ENCODE assay signal across 16 cellular contexts in genomic region chr18:37502601-37503000, GRCh38.
DNase-seq lines count a peak whose midpoint lies in the region; ATAC-seq, FAIRE-seq and TF ChIP-seq lines count a peak whose summit lies in the region.
"Had no signal": no experiment of that assay in that cellular context is flagged by ENCODE, and none has a peak within 500 bp of the region (broad histone marks: within the 10 kb centered on the region; RNA-seq: fewer than 3 reads in every experiment).

No MANE protein-coding gene starts in this region.

- H3K14ac ChIP-seq in H1 (ENCODE audit: insufficient read length): no peak overlapping the region
- no peak overlapping the region for H3K14ac ChIP-seq in neuronal stem cell (ENCODE audit: low read length)

- POLR2A ChIA-PET in H1 (lab: Charles Lee; ENCODE audit: partially characterized antibody): interaction anchor here (0.5 to 1.2 kb wide), 4 partner anchors 8 to 232 kb away, joined by 3 to 6 read pairs (median 4); no protein-coding TSS in a partner anchor

- H4K8ac ChIP-seq in H1 (ENCODE audit: extremely low read depth, insufficient read depth, low read length): no peak overlapping the region
- no peak overlapping the region for H4K8ac ChIP-seq in neuronal stem cell (ENCODE audit: low read depth, low read length)

- H3K23ac ChIP-seq in H1 (ENCODE audit: insufficient read length) (no peak overlapping the region), neuronal stem cell (ENCODE audit: low read depth, low read length, poor library complexity) (no peak overlapping the region)

- H3K36me3 ChIP-seq in H7 (replicated peaks; ENCODE audit: control insufficient read depth, insufficient read depth, low read length) (no peaks in the 10 kb centered on the region), H1 (ENCODE audit: control insufficient read depth in 2 of 4, insufficient read depth in 4 of 4, low read length in 3 of 4) (no peaks in the 10 kb centered on the region), neuronal stem cell (replicated peaks in 1 of 2; ENCODE audit: control insufficient read depth in 2 of 2, insufficient read depth in 2 of 2, low read length in 2 of 2) (no peaks in the 10 kb centered on the region)
- H3K36me3 ChIP-seq: BLaER1 treated with 17β-estradiol and CSF1 and Interleukin-3, amounts not matched to agents 10 nM and 100 nM had no signal

- H2BK15ac ChIP-seq in H1 (ENCODE audit: low read length) (no peak overlapping the region; the same call in 1 of the 2 replicates), neuronal stem cell (ENCODE audit: low read length) (peak overlapping the region; percentile 6)

- H3K27ac Mint-ChIP-seq in brain (peak overlapping the region in 3 of 5 experiments; percentile 34 to 86 (median 85)), nephron progenitor cell (no peak overlapping the region)
- H3K27ac Mint-ChIP-seq: B cell; CD8-positive, alpha-beta T cell; H9 had no signal

- H3K4me1 Mint-ChIP-seq in brain (peaks cover 64% of the 10 kb centered on the region), nephron progenitor cell (peaks cover 25% of the 10 kb centered on the region)
- H3K4me1 Mint-ChIP-seq: B cell had no signal

- H3K27me3 ChIP-seq in H7 (ENCODE audit: control insufficient read depth, insufficient read depth, low read length): peaks cover 2% of the 10 kb centered on the region; the same call in 1 of the 2 replicates
- no peaks in the 10 kb centered on the region for H3K27me3 ChIP-seq in H1 (replicated peaks in 1 of 4; ENCODE audit: control insufficient read depth in 3 of 4, extremely low read depth in 1 of 4, insufficient read depth in 3 of 4, low read length in 3 of 4)
- H3K27me3 ChIP-seq in neuronal stem cell (ENCODE audit: control insufficient read depth in 3 of 3, insufficient read depth in 3 of 3, low read depth in 1 of 3, low read length in 3 of 3): no peaks in the 10 kb centered on the region
- H3K27me3 ChIP-seq: BLaER1 treated with 17β-estradiol and CSF1 and Interleukin-3, amounts not matched to agents 10 nM and 100 nM had no signal

- H3K56ac ChIP-seq in H1 (replicated peaks; ENCODE audit: insufficient read length, low read depth, low read length): no peak overlapping the region

- H3K4me3 ChIP-seq in H7 (ENCODE audit: insufficient read depth, low read depth, low read length) (no peak overlapping the region), H1 (ENCODE audit: extremely low read depth in 1 of 4, insufficient read depth in 2 of 4, low read depth in 3 of 4, low read length in 4 of 4) (no peak overlapping the region), neuronal stem cell (ENCODE audit: low read length in 2 of 2) (no peak overlapping the region)
- H3K4me3 ChIP-seq: BLaER1 treated with 17β-estradiol and CSF1 and Interleukin-3, amounts not matched to agents 10 nM and 100 nM; GM23248 had no signal

- peak; percentile 68 for DNase-seq in H7
- DNase-seq in H1 (ENCODE audit: low read depth in 1 of 2, low spot score in 2 of 2): no peak
- DNase-seq in neuronal stem cell (ENCODE audit: low spot score): no peak
- no peak for DNase-seq in cortex of kidney (lab: John Stamatoyannopoulos, UW)
- no peak for DNase-seq in nephron progenitor cell
- DNase-seq: Calu3; CD8-positive, alpha-beta T cell; DMS79 treated with DMSO at 0.1 percent for 48 hours; GF-D8; GM23248; H9 had no signal

- FAIRE-seq in H1 (lab: Jason Lieb, UNC): no peak
- FAIRE-seq: GM19239 had no signal

- H3K9me3 ChIP-seq in H1 (ENCODE audit: insufficient read depth in 2 of 2, low read depth in 1 of 2, low read length in 1 of 2): no peaks in the 10 kb centered on the region
- H3K9me3 ChIP-seq in neuronal stem cell (replicated peaks in 1 of 2; ENCODE audit: control insufficient read depth in 2 of 2, insufficient read depth in 1 of 2, low read depth in 1 of 2, low read length in 2 of 2): no peaks in the 10 kb centered on the region
- H3K9me3 ChIP-seq: BLaER1 treated with 17β-estradiol and CSF1 and Interleukin-3, amounts not matched to agents 10 nM and 100 nM had no signal

- H3K4me1 ChIP-seq in H1 (replicated peaks in 1 of 4; ENCODE audit: control insufficient read depth in 3 of 4, insufficient read depth in 4 of 4, low read length in 3 of 4) (peaks cover 0 to 10% (median 3%) of the 10 kb centered on the region in 4 experiments; a peak in 3 of 7 replicates), neuronal stem cell (ENCODE audit: control insufficient read depth in 2 of 2, insufficient read depth in 1 of 2, low read depth in 1 of 2, low read length in 2 of 2) (peaks cover 0 to 21% of the 10 kb centered on the region in 2 donors)

- no peak for ATAC-seq in GM21529 (IDR thresholded peaks at IDR 0.05; ENCODE audit: unreplicated experiment)
- ATAC-seq: CD8-positive, alpha-beta T cell had no signal

- H3K23me2 ChIP-seq in H1 (ENCODE audit: low read depth, low read length): 0 out of 2 replicates have a peak, but pooled peaks cover 2% of the 10 kb centered on the region

- no peaks in the 10 kb centered on the region for H3K79me2 ChIP-seq in H1 (ENCODE audit: control insufficient read depth in 1 of 2, insufficient read depth in 2 of 2, low read length in 2 of 2)

- H4K91ac ChIP-seq in H1 (replicated peaks; ENCODE audit: insufficient read length, low read length) (no peak overlapping the region), neuronal stem cell (ENCODE audit: low read depth, low read length, poor library complexity) (no peak overlapping the region)

- H2BK20ac ChIP-seq in H1 (ENCODE audit: low read length): no peak overlapping the region

- no peak overlapping the region for H4K5ac ChIP-seq in H1 (ENCODE audit: insufficient read length, low read depth, low read length)

- CTCF ChIA-PET in H1 (lab: Charles Lee; ENCODE audit: partially characterized antibody): interaction anchor here (1.3 to 7.4 kb wide), 11 partner anchors 12 to 78 kb away, joined by 3 to 46 read pairs (median 4); no protein-coding TSS in a partner anchor

- no peak overlapping the region for H3K18ac ChIP-seq in H1 (ENCODE audit: extremely low read depth, low read length)
- H3K18ac ChIP-seq in neuronal stem cell (ENCODE audit: low read length): no peak overlapping the region

- TF ChIP-seq POLR2A in H1 (IDR thresholded peaks at IDR 0.05; ENCODE audit: control extremely low read depth in 1 of 2, low read depth in 2 of 2, low read length in 2 of 2): no peak

- H3K4me2 ChIP-seq in H1 (ENCODE audit: insufficient read depth in 1 of 2, low read depth in 2 of 2, low read length in 2 of 2) (no peak overlapping the region), neuronal stem cell (ENCODE audit: insufficient read depth, low read length, poor library complexity, severe bottlenecking) (no peak overlapping the region)

- no peaks in the 10 kb centered on the region for H3K9me3 Mint-ChIP-seq in brain
- H3K9me3 Mint-ChIP-seq in nephron progenitor cell: no peaks in the 10 kb centered on the region
- H3K9me3 Mint-ChIP-seq: CD8-positive, alpha-beta T cell; H9 had no signal

- no peak; a peak in 2 of 4 replicates for TF ChIP-seq RAD21 in H1 (IDR thresholded peaks at IDR 0.05 in 1 of 2, conservative IDR thresholded peaks at IDR 0.05 in 1 of 2; ENCODE audit: low read depth in 2 of 2, low read length in 2 of 2)

- H2AK5ac ChIP-seq in H1 (ENCODE audit: low read depth, low read length): no peak overlapping the region
- H2AK5ac ChIP-seq in neuronal stem cell (ENCODE audit: low read depth, low read length): no peak overlapping the region

- H3K27ac ChIP-seq in H1 (ENCODE audit: low read depth, low read length): no peak overlapping the region
- no peak overlapping the region for H3K27ac ChIP-seq in neuronal stem cell (replicated peaks; ENCODE audit: low read length)
- H3K27ac ChIP-seq: BLaER1 treated with 17β-estradiol and CSF1 and Interleukin-3, amounts not matched to agents 10 nM and 100 nM; GM23248 had no signal

- H3K36me3 Mint-ChIP-seq in brain (peaks cover 4% of the 10 kb centered on the region), nephron progenitor cell (ENCODE audit: low read depth) (no peaks in the 10 kb centered on the region)
- H3K36me3 Mint-ChIP-seq: CD8-positive, alpha-beta T cell had no signal

- WGBS in H1 (ENCODE audit: extremely low coverage in 1 of 2, insufficient coverage in 1 of 2, insufficient read length in 1 of 2, insufficient replicate concordance in 2 of 2, low coverage in 1 of 2, low lambda C conversion rate in 2 of 2, missing lambda C conversion rate in 1 of 2), 2 experiments: 88% methylated on average over 4 of the region's 4 CpGs; no CpG with 5 or more reads in 1 of the 2 experiments
- WGBS in neuronal stem cell (ENCODE audit: extremely low coverage in 2 of 2, insufficient read length in 2 of 2, insufficient replicate concordance in 1 of 2), 2 donors: no CpG with 5 or more reads among the region's 4 CpGs

- H3K9ac ChIP-seq in H1 (replicated peaks in 1 of 4; ENCODE audit: extremely low read depth in 1 of 4, low read depth in 3 of 4, low read length in 3 of 4): no peak overlapping the region
- no peak overlapping the region for H3K9ac ChIP-seq in neuronal stem cell (ENCODE audit: low read depth, low read length, poor library complexity)
- H3K9ac ChIP-seq: BLaER1 treated with 17β-estradiol and CSF1 and Interleukin-3, amounts not matched to agents 10 nM and 100 nM; GM23248 had no signal

- H3K27me3 Mint-ChIP-seq in brain (peaks cover 3% of the 10 kb centered on the region), nephron progenitor cell (ENCODE audit: low read depth, poor library complexity) (peaks cover 19% of the 10 kb centered on the region)

- no peaks in the 10 kb centered on the region for H4K20me1 ChIP-seq in H1 (replicated peaks in 1 of 2; ENCODE audit: control insufficient read depth in 1 of 2, insufficient read depth in 2 of 2, low read length in 2 of 2)

- H2AFZ ChIP-seq in H1 (ENCODE audit: low read length): no peak overlapping the region
- no peak overlapping the region for H2AFZ ChIP-seq in neuronal stem cell (ENCODE audit: low read length)
- H2AFZ ChIP-seq: GM23248 had no signal

- no peaks in the 10 kb centered on the region for H3K79me1 ChIP-seq in H1 (ENCODE audit: low read depth, low read length)
- no peaks in the 10 kb centered on the region for H3K79me1 ChIP-seq in neuronal stem cell (ENCODE audit: low read depth, low read length)

- H2BK12ac ChIP-seq in H1 (ENCODE audit: low read depth, low read length): peak overlapping the region; percentile 7; the same call in 1 of the 2 replicates
- H2BK12ac ChIP-seq in neuronal stem cell (ENCODE audit: low read length): no peak overlapping the region

- H3K4ac ChIP-seq in H1 (replicated peaks; ENCODE audit: insufficient read length, low read depth, low read length): no peak overlapping the region
- H3K4ac ChIP-seq in neuronal stem cell (ENCODE audit: low read length): no peak overlapping the region

- TF ChIP-seq EP300 in H1 (IDR thresholded peaks at IDR 0.05; ENCODE audit: borderline replicate concordance in 1 of 2, low read depth in 2 of 2, low read length in 2 of 2): no peak

- H2BK5ac ChIP-seq in H1 (ENCODE audit: low read depth, low read length): no peak overlapping the region
- no peak overlapping the region for H2BK5ac ChIP-seq in neuronal stem cell (ENCODE audit: low read length)

- H2BK120ac ChIP-seq in H1 (replicated peaks; ENCODE audit: low read depth, low read length) (no peak overlapping the region), neuronal stem cell (ENCODE audit: low read depth, low read length) (no peak overlapping the region)

- H3K4me3 Mint-ChIP-seq in brain (no peak overlapping the region), nephron progenitor cell (no peak overlapping the region)
- H3K4me3 Mint-ChIP-seq: B cell; CD8-positive, alpha-beta T cell; H9 had no signal

- TF ChIP-seq CTCF in brain (conservative IDR thresholded peaks at IDR 0.05): no peak
- TF ChIP-seq CTCF in H1 (IDR thresholded peaks at IDR 0.05; ENCODE audit: control extremely low read depth in 1 of 3, insufficient read depth in 1 of 3, low read depth in 1 of 3, low read length in 3 of 3): peak in 2 of 3 experiments; percentile 8 to 9; a peak in 1 of 4 replicates
- TF ChIP-seq CTCF in nephron progenitor cell (IDR thresholded peaks at IDR 0.05): no peak

Comparison
In these comparisons a context has a peak if more than half of its experiments do, and no peak if none do; other contexts are left out.
1. CTCF ChIP-seq: peak in H1 (2 of 3); none in brain (0 of 2) and nephron progenitor cell (single experiment).